In the genomic region with DNA sequence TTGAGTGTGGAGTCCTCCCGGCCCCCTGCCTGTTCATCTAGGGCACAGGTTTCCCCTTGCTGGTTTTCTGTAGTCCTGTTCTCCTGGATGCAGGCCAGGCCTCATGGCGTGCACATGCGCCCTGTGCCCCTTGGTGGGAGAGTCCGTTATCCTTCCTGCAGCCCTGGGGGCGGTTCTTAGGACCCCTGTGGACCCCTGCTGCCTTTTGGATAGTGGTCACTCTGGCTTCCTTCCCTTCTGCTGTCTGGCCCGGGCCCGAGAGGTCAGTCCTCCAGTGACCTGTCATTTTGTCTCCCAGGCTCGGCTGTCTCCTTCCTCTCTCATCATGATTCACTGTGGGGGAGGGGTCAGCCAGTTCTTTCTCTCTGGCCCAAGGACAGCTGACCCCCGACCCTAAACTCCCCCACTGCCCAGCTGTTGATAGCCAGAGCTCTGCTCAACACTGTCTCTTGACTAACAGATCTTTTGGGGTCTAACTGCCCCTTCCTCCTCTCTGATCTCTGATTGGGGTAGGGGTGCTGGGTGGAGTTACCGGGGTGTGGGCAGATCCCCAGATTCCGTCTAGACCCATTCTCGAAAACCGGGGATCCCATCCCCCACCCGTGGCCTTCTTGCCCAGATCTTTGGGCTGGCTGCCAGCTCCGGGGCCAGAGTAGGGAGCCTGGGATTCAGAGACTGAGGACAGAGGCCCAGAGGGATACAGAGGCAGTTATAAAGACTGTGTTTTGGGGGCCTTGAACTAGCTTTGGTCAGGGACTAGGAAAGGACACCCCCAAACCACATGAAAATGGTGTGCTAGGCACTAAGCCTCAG, we compare ENCODE assay signal across 11 cellular contexts. TPM values are rescaled to one million over a fixed set of nuclear protein-coding genes. Genes with fewer than 3 reads are reported as not detected.
DNase-seq lines count a peak whose midpoint lies in the region; ATAC-seq and TF ChIP-seq lines count a peak whose summit lies in the region.
"Had no signal": no experiment of that assay in that cellular context is flagged by ENCODE, and none has a peak within 500 bp of the region (broad histone marks: within the 10 kb centered on the region; RNA-seq: fewer than 3 reads in every experiment).

No MANE protein-coding gene starts in this region.

- H3K27me3 ChIP-seq in OCI-LY3 (ENCODE audit: low read depth, low read length) = no peaks in the 10 kb centered on the region
- no peaks in the 10 kb centered on the region for H3K27me3 ChIP-seq in ascending aorta
- H3K27me3 ChIP-seq in smooth muscle cell (ENCODE audit: low read depth) = no peaks in the 10 kb centered on the region

- intact Hi-C loops in ascending aorta (cut with DNase I) = no loop called here

- H3K4me2 ChIP-seq in OCI-LY3 (ENCODE audit: low read length) = peak overlapping the region; percentile 92
- H3K4me2 ChIP-seq in smooth muscle cell = peak overlapping the region; percentile 96

- H3K9me3 ChIP-seq in OCI-LY3 (ENCODE audit: insufficient read depth, low read length) = no peaks in the 10 kb centered on the region
- H3K9me3 ChIP-seq in ascending aorta = no peaks in the 10 kb centered on the region
- no peaks in the 10 kb centered on the region for H3K9me3 ChIP-seq in smooth muscle cell (replicated peaks; ENCODE audit: low read depth)

- H3K79me2 ChIP-seq in OCI-LY3 (ENCODE audit: low read length) (peaks cover 100% of the 10 kb centered on the region), smooth muscle cell (ENCODE audit: low read depth) (peaks cover 94% of the 10 kb centered on the region)

- WGBS in smooth muscle cell (ENCODE audit: low lambda C conversion rate) = 77% methylated on average over 15 of the region's 15 CpGs

- H3K27ac ChIP-seq in OCI-LY3 (ENCODE audit: low read length) (peak overlapping the region; percentile 86), ascending aorta (peak overlapping the region; percentile 56 to 58), smooth muscle cell (ENCODE audit: low read depth) (peak overlapping the region; percentile 46)

- H3K9ac ChIP-seq in OCI-LY3 (ENCODE audit: low read length) = no peak overlapping the region
- no peak overlapping the region for H3K9ac ChIP-seq in smooth muscle cell (ENCODE audit: low read depth)

- H3K36me3 ChIP-seq in OCI-LY3 (replicated peaks; ENCODE audit: low read depth, low read length) = peaks cover 94% of the 10 kb centered on the region
- peaks cover 50 to 84% of the 10 kb centered on the region in 2 donors for H3K36me3 ChIP-seq in ascending aorta
- H3K36me3 ChIP-seq in smooth muscle cell (ENCODE audit: low read depth) = peaks cover 18% of the 10 kb centered on the region

- H3F3A ChIP-seq in smooth muscle cell (ENCODE audit: low read depth) = peaks cover 28% of the 10 kb centered on the region

- no peak for TF ChIP-seq CTCF in OCI-LY3 (IDR thresholded peaks at IDR 0.05; ENCODE audit: low read depth, low read length)
- no peak for TF ChIP-seq CTCF in ascending aorta (IDR thresholded peaks at IDR 0.05)
- TF ChIP-seq CTCF in smooth muscle cell (IDR thresholded peaks at IDR 0.05; ENCODE audit: borderline replicate concordance, insufficient read depth, poor library complexity, severe bottlenecking) = no peak

- H4K20me1 ChIP-seq in OCI-LY3 (ENCODE audit: insufficient read depth, low read length) = peaks cover 98% of the 10 kb centered on the region
- H4K20me1 ChIP-seq in smooth muscle cell (ENCODE audit: low read depth) = peaks cover 99% of the 10 kb centered on the region

- ATAC-seq in GM18873 (IDR thresholded peaks at IDR 0.05; ENCODE audit: low FRiP score, unreplicated experiment) (no peak), GM19452 (IDR thresholded peaks at IDR 0.05; ENCODE audit: unreplicated experiment) (no peak)

- H2AFZ ChIP-seq in OCI-LY3 (ENCODE audit: low read depth, low read length) (no peak overlapping the region), smooth muscle cell (ENCODE audit: low read depth) (no peak overlapping the region)

- H3K4me1 ChIP-seq in OCI-LY3 (ENCODE audit: low read length) (peaks cover 89% of the 10 kb centered on the region), ascending aorta (peaks cover 6 to 40% of the 10 kb centered on the region in 2 donors), smooth muscle cell (ENCODE audit: low read depth) (peaks cover 11% of the 10 kb centered on the region)

- H3K4me3 ChIP-seq in OCI-LY3 (ENCODE audit: low read length) (peak overlapping the region; percentile 12; the same call in 1 of the 2 replicates), ascending aorta (peak overlapping the region in 1 of 2 donors; percentile 2), smooth muscle cell (no peak overlapping the region)

- DNase-seq in ascending aorta (ENCODE audit: low spot score in 2 of 2) (peak in 1 of 2 donors; percentile 71), islet precursor cell (peak; percentile 61), smooth muscle cell (lab: John Stamatoyannopoulos, UW; ENCODE audit: unreplicated experiment) (no peak), DMS153 (lab: John Stamatoyannopoulos, UW) (no peak), NCI-H524 treated with DMSO at 0.1 percent for 48 hours (lab: John Stamatoyannopoulos, UW) (no peak)
- DNase-seq: activated CD4-positive, CD25-positive, alpha-beta regulatory T cell treated with anti-CD3 and anti-CD28 coated beads, Interleukin-2, amount 50 U/mL, for 72 hours; NCI-H1436 treated with DMSO at 0.1 percent for 48 hours; occipital lobe had no signal

RNA-seq across cellular contexts. Expression of a gene that starts 7.0 kb away (rescaled TPM):
- total RNA-seq in ascending aorta (150 TPM), smooth muscle cell (462 and 556 TPM in 2 replicates)
- polyA plus RNA-seq in smooth muscle cell = 280 and 356 TPM in 2 replicates

RNA-seq across cellular contexts. Expression of a gene that starts 40.5 kb away (rescaled TPM):
- total RNA-seq in ascending aorta = 4.4 TPM
- 21.0 and 21.6 TPM in 2 replicates for total RNA-seq in smooth muscle cell
- polyA plus RNA-seq in smooth muscle cell = 26.1 and 36.0 TPM in 2 replicates
